1 cellular context compared by ENCODE assay signal in the genomic region with DNA sequence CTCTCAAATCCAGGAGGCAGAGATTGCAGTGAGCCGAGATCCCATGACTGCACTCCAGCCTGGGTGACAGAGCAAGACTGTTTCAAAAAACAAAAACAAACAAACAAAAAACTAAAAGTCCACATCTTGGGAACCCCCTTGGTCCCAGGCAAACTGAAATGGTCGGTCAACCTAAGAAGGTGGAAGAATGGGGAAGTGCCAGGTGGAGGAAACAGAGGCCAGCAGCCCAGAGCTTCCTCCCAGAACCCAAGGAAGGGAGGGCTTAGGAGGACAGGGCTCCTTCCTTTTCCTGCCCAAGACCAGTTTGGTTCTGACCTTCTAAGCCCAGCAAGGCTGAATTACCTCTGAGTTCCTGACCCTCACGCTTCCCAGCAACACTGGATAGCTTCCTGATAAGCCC.
TF ChIP-seq lines count a peak whose summit lies in the region.

No MANE protein-coding gene starts in this region.

TF ChIP-seq in SK-N-SH, 30 proteins besides CTCF, POLR2A, EP300 and RAD21 (continued from another document):
- TF ChIP-seq REST (IDR thresholded peaks at IDR 0.05; ENCODE audit: low read depth, low read length) (no peak), CHD2 (IDR thresholded peaks at IDR 0.05; ENCODE audit: low read length, partially characterized antibody) (no peak), SMC3 (IDR thresholded peaks at IDR 0.05; ENCODE audit: low read depth, low read length) (no peak), MAX (IDR thresholded peaks at IDR 0.05; ENCODE audit: low read depth) (no peak), SIN3A (IDR thresholded peaks at IDR 0.05; ENCODE audit: borderline replicate concordance, low read depth, low read length) (no peak), TAF1 (IDR thresholded peaks at IDR 0.05; ENCODE audit: borderline replicate concordance, low read depth, low read length) (no peak)
- TF ChIP-seq, protein P1, sequence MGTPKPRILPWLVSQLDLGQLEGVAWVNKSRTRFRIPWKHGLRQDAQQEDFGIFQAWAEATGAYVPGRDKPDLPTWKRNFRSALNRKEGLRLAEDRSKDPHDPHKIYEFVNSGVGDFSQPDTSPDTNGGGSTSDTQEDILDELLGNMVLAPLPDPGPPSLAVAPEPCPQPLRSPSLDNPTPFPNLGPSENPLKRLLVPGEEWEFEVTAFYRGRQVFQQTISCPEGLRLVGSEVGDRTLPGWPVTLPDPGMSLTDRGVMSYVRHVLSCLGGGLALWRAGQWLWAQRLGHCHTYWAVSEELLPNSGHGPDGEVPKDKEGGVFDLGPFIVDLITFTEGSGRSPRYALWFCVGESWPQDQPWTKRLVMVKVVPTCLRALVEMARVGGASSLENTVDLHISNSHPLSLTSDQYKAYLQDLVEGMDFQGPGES (IDR thresholded peaks at IDR 0.05; ENCODE audit: low read depth, low read length) = no peak
